2 cellular contexts compared by ENCODE assay signal in the genomic region with DNA sequence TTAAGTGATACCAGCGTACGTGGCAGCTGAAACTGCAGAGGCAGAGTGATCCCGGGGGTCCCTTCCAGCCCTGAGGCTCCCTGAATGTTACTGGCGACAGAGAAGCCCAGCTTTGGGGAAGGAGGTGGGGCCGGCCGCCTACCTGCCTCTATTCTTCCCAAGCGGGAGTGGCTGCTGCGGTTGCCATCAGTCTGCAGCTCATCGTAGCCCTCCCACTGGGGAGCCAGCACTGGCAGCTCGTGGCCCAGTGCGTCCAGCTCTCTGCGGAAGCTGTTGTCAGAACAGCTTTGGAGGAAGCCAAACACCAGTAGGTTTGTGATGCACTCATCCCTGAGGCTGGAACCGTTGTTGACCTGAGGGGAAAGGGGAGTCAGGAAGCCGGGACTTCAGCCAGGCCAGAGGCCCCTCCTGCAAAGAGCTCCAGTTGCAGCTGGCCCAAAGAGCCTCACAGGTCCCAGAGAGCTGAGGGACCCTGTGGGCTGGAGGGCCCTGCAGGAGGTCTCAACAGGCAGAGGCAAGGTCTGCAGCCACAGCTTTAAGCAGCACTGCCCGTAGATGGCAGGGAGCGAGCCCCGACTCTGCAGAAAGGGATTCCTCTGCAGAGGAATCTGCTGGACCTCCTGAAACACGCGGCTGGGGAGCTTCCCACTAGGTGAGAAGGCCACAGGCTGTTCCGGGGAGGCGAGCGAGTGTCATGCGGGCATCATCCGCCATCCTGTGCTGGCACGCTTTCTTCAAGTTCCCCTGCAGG.
TF ChIP-seq lines count a peak whose summit lies in the region.

No MANE protein-coding gene starts in this region.

TF ChIP-seq in IMR-90, 13 proteins besides CTCF, POLR2A, EP300 and RAD21:
- TF ChIP-seq CHD1 (IDR thresholded peaks at IDR 0.05; ENCODE audit: low read depth, low read length) (no peak), CEBPB (IDR thresholded peaks at IDR 0.05; ENCODE audit: low read depth, low read length) (no peak), NFE2L2 (IDR thresholded peaks at IDR 0.05; ENCODE audit: low read depth, low read length) (no peak)
TF ChIP-seq in IMR-90: peak in this region for 0.

TF ChIP-seq in H1, 55 proteins besides CTCF, POLR2A, EP300 and RAD21:
- TF ChIP-seq, protein P1, sequence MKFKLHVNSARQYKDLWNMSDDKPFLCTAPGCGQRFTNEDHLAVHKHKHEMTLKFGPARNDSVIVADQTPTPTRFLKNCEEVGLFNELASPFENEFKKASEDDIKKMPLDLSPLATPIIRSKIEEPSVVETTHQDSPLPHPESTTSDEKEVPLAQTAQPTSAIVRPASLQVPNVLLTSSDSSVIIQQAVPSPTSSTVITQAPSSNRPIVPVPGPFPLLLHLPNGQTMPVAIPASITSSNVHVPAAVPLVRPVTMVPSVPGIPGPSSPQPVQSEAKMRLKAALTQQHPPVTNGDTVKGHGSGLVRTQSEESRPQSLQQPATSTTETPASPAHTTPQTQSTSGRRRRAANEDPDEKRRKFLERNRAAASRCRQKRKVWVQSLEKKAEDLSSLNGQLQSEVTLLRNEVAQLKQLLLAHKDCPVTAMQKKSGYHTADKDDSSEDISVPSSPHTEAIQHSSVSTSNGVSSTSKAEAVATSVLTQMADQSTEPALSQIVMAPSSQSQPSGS (IDR thresholded peaks at IDR 0.05; ENCODE audit: low read length): no peak
- TF ChIP-seq KDM1A (IDR thresholded peaks at IDR 0.05; ENCODE audit: borderline replicate concordance, low read length): no peak
